Comparison of ENCODE assay signal across 10 cellular contexts in the genomic region with DNA sequence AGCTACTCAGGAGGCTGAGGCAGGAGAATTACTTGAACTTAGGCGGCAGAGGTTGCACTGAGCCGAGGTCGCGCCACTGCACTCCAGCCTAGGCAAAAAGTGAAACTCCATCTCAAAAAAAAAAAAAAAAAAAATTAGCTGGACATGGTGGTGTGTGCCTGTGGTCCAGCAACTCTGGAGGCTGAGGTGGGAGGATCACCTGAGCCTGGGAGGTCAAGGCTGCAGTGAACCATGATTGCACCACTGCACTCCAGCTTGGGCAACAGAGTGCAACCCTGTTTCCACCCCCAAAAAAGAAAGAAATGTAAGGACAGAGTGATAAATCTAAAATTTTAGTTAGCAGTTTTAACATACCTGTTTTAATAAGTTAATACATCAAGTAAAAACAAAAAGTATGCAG. TPM values are rescaled to one million over a fixed set of nuclear protein-coding genes. Genes with fewer than 3 reads are reported as not detected.
"Had no signal": no experiment of that assay in that cellular context is flagged by ENCODE, and none has a peak within 500 bp of the region (broad histone marks: within the 10 kb centered on the region; RNA-seq: fewer than 3 reads in every experiment).

No MANE protein-coding gene starts in this region.

RNA-seq across cellular contexts. Expression of a gene that starts 17.3 kb away (rescaled TPM):
- total RNA-seq: activated naive CD8-positive, alpha-beta T cell treated with anti-CD3 and anti-CD28 coated beads for 36 hours; activated T-cell treated with anti-CD3 and anti-CD28 coated beads, Interleukin-2, amount 50 U/mL, for 4 hours; ascending aorta; breast epithelium; cardiac muscle cell; colonic mucosa; endodermal cell; esophagus mucosa; frontal cortex; WTC11 had no signal

RNA-seq across cellular contexts. Expression of a gene that starts 30.3 kb away (rescaled TPM):
- total RNA-seq: ascending aorta had no signal

RNA-seq across cellular contexts. Expression of a gene that starts 44.2 kb away (rescaled TPM):
- total RNA-seq: ascending aorta had no signal
